Comparison of ENCODE assay signal across 8 cellular contexts in the genomic region with DNA sequence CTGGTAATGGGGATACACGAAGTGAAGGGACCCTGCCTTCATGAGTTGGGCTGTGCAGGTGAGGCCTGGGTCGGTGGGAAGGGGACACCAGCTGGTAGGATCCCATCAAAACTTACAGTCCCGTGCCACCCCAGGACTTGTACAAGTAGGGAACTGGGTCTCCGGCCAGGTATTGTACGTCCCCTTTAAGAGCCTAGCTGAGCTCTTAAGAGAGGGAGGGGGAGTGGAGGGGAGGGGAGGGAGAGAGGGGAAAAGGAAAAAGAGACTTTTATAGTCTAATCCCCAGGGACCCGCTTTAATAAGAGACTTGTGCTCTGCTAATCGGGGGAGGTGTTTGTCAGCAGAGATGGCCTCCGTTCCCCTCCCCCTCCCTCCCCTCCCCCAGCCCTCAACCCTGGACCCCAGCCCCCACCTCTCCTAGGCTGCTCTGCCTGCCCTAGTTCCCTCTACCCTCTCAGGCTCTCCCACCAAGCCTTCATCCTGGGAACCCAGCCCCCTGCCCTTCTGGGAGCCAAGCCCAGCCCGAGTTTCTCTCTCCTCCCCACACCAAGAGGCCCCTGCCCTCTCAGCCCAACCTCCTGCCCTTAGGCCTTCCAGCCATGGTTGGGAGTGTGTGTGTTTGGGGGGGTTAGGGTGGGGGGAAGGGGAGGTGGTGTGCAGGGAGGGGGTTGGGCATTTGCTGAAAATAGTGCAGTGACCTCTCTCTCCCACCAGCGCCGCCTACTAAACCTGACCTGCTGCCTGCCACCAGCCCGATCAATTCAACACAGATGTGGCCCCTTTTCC. TPM values are rescaled to one million over a fixed set of nuclear protein-coding genes. Genes with fewer than 3 reads are reported as not detected.
DNase-seq lines count a peak whose midpoint lies in the region; ATAC-seq, FAIRE-seq and TF ChIP-seq lines count a peak whose summit lies in the region.

No MANE protein-coding gene starts in this region.

- H3K23ac ChIP-seq in mesenchymal stem cell (ENCODE audit: low read length in 2 of 2) = no peak overlapping the region

- peak overlapping the region; percentile 94 for H3K4me3 Mint-ChIP-seq in astrocyte (ENCODE audit: unreplicated experiment)

- H3K27ac Mint-ChIP-seq in astrocyte (ENCODE audit: unreplicated experiment) = peak overlapping the region; percentile 88

- H3K4ac ChIP-seq in mesenchymal stem cell (ENCODE audit: low read depth in 1 of 2, low read length in 2 of 2) = peak overlapping the region in 1 of 2 experiments; percentile 45

- peaks cover 15% of the 10 kb centered on the region for H3K79me1 ChIP-seq in mesenchymal stem cell (replicated peaks; ENCODE audit: low read length, poor library complexity, severe bottlenecking)

- H3K18ac ChIP-seq in mesenchymal stem cell (ENCODE audit: low read depth in 1 of 2, low read length in 2 of 2) = peak overlapping the region; percentile 71 to 73

- H3K4me1 Mint-ChIP-seq in astrocyte (ENCODE audit: low read depth, unreplicated experiment) = peaks cover 19% of the 10 kb centered on the region

- H4K20me1 ChIP-seq in BLaER1 (peaks cover 40% of the 10 kb centered on the region), astrocyte (ENCODE audit: insufficient read depth, low read length) (peaks cover 41% of the 10 kb centered on the region)

- peak overlapping the region; percentile 57 for H2BK120ac ChIP-seq in mesenchymal stem cell (ENCODE audit: low read depth, low read length)

- no peak overlapping the region for H2BK5ac ChIP-seq in mesenchymal stem cell (ENCODE audit: low read depth, low read length, poor library complexity, severe bottlenecking)

- H3K36me3 ChIP-seq in BLaER1 (peaks cover 41% of the 10 kb centered on the region), astrocyte (ENCODE audit: insufficient read depth, low read length) (no peaks in the 10 kb centered on the region), mesenchymal stem cell (ENCODE audit: control insufficient read depth in 1 of 2, insufficient read depth in 2 of 2, low read depth in 1 of 2, low read length in 2 of 2) (peaks cover 18 to 19% of the 10 kb centered on the region in 2 experiments)

- H3K36me3 Mint-ChIP-seq in astrocyte (ENCODE audit: low read depth, unreplicated experiment) = peaks cover 7% of the 10 kb centered on the region

- ATAC-seq in HG03025 (IDR thresholded peaks at IDR 0.05; ENCODE audit: low FRiP score, unreplicated experiment) = no peak
- no peak for ATAC-seq in HG03159 (IDR thresholded peaks at IDR 0.05; ENCODE audit: unreplicated experiment)

- peak overlapping the region; percentile 75 for H4K91ac ChIP-seq in mesenchymal stem cell (ENCODE audit: low read length)

- no peaks in the 10 kb centered on the region for H3K9me3 ChIP-seq in BLaER1
- H3K9me3 ChIP-seq in astrocyte (ENCODE audit: insufficient read depth, low read depth, low read length) = no peaks in the 10 kb centered on the region
- H3K9me3 ChIP-seq in mesenchymal stem cell (ENCODE audit: control insufficient read depth, low read length) = no peaks in the 10 kb centered on the region

- TF ChIP-seq CTCF in astrocyte (IDR thresholded peaks at IDR 0.05; ENCODE audit: insufficient read depth, low read depth, low read length) = no peak

- peak overlapping the region; percentile 82 for H4K8ac ChIP-seq in mesenchymal stem cell (ENCODE audit: low read length)

- peak overlapping the region; percentile 20 to 33 for H2BK12ac ChIP-seq in mesenchymal stem cell (ENCODE audit: low read length in 2 of 2)

- H3K4me2 ChIP-seq in BLaER1 = peak overlapping the region; percentile 98
- H3K4me2 ChIP-seq in astrocyte (ENCODE audit: low read length) = peak overlapping the region; percentile 100
- peak overlapping the region; percentile 85 for H3K4me2 ChIP-seq in mesenchymal stem cell (ENCODE audit: low read length, poor library complexity, severe bottlenecking)

- peak overlapping the region; percentile 49 for H2BK15ac ChIP-seq in mesenchymal stem cell (ENCODE audit: low read depth, poor library complexity, severe bottlenecking)

- FAIRE-seq in astrocyte (lab: Jason Lieb, UNC) (no peak), H54 (lab: Jason Lieb, UNC) (no peak)

- H3K9me3 Mint-ChIP-seq in astrocyte (ENCODE audit: unreplicated experiment) = no peaks in the 10 kb centered on the region

- WGBS in mesenchymal stem cell = 3% methylated on average over 10 of the region's 12 CpGs

- H3K9ac ChIP-seq in BLaER1 (peak overlapping the region; percentile 93), astrocyte (ENCODE audit: low read length) (peak overlapping the region; percentile 51), mesenchymal stem cell (ENCODE audit: low read length) (peak overlapping the region; percentile 82)

- peak overlapping the region in 1 of 2 experiments; percentile 61 for H3K14ac ChIP-seq in mesenchymal stem cell (ENCODE audit: low read length in 2 of 2)

- H3K27ac ChIP-seq in BLaER1 (peak overlapping the region; percentile 83), astrocyte (ENCODE audit: low read depth, low read length) (no peak overlapping the region), mesenchymal stem cell (ENCODE audit: low read length, poor library complexity, severe bottlenecking) (no peak overlapping the region)

- H3K27me3 Mint-ChIP-seq in astrocyte (ENCODE audit: low read depth, unreplicated experiment) = no peaks in the 10 kb centered on the region

- H3K4me1 ChIP-seq in BLaER1 (peaks cover 35% of the 10 kb centered on the region), astrocyte (ENCODE audit: insufficient read depth, low read length) (peaks cover 14% of the 10 kb centered on the region), mesenchymal stem cell (ENCODE audit: control insufficient read depth, insufficient read depth, low read depth, low read length) (peaks cover 22% of the 10 kb centered on the region)

- H3K4me3 ChIP-seq in BLaER1 (peak overlapping the region; percentile 92), astrocyte (ENCODE audit: insufficient read depth, low read depth, low read length) (peak overlapping the region; percentile 3), mesenchymal stem cell (ENCODE audit: insufficient read depth in 1 of 2, low read depth in 1 of 2, low read length in 2 of 2) (peak overlapping the region in 1 of 2 experiments; percentile 91)

- peaks cover 10% of the 10 kb centered on the region for H3K79me2 ChIP-seq in astrocyte (ENCODE audit: insufficient read depth, low read length)

- DNase-seq in NAMALWA (ENCODE audit: low spot score) = peak; percentile 62
- no peak for DNase-seq in astrocyte (ENCODE audit: low read depth)
- peak; percentile 31 for DNase-seq in mesenchymal stem cell
- no peak for DNase-seq in H54 (ENCODE audit: insufficient read length, low spot score)
- no peak for DNase-seq in germinal center (ENCODE audit: low spot score)

- H3K27me3 ChIP-seq in BLaER1 (no peaks in the 10 kb centered on the region), astrocyte (ENCODE audit: insufficient read depth, low read length) (no peaks in the 10 kb centered on the region), mesenchymal stem cell (ENCODE audit: control insufficient read depth in 1 of 2, insufficient read depth in 1 of 2, low read length in 2 of 2) (no peaks in the 10 kb centered on the region)

- no peak for TF ChIP-seq POLR2A in H54 (IDR thresholded peaks at IDR 0.05; ENCODE audit: low read depth, low read length)

- no peak overlapping the region for H2AFZ ChIP-seq in astrocyte (ENCODE audit: low read depth, low read length)
- no peak overlapping the region for H2AFZ ChIP-seq in mesenchymal stem cell (ENCODE audit: low read depth, low read length)

- H2AK5ac ChIP-seq in mesenchymal stem cell (ENCODE audit: low read length, severe bottlenecking) = no peak overlapping the region

RNA-seq across cellular contexts. Expression of a gene that starts 2.6 kb away (rescaled TPM):
- 25.3 and 28.9 TPM in 2 replicates for total RNA-seq in astrocyte
- 23.3 TPM for polyA plus RNA-seq in mesenchymal stem cell (2013, experiment 1 of 2)
- 21.7 TPM for polyA plus RNA-seq in mesenchymal stem cell (2013, experiment 2 of 2)

RNA-seq across cellular contexts. Expression of a gene that starts 16.7 kb away (rescaled TPM):
- 965 and 1,014 TPM in 2 replicates for total RNA-seq in astrocyte
- 3,698 TPM for polyA plus RNA-seq in mesenchymal stem cell (2013, experiment 1 of 2)
- 3,754 TPM for polyA plus RNA-seq in mesenchymal stem cell (2013, experiment 2 of 2)

RNA-seq across cellular contexts. Expression of a gene that starts 25.4 kb away (rescaled TPM):
- 1.4 and 2.1 TPM in 2 replicates for total RNA-seq in astrocyte
- 1.1 TPM for polyA plus RNA-seq in mesenchymal stem cell (2013, experiment 1 of 2)
- 1.1 TPM for polyA plus RNA-seq in mesenchymal stem cell (2013, experiment 2 of 2)

RNA-seq across cellular contexts. Expression of a gene that starts 29.7 kb away (rescaled TPM):
- 49.2 and 51.0 TPM in 2 replicates for total RNA-seq in astrocyte
- 95.3 TPM for polyA plus RNA-seq in mesenchymal stem cell (2013, experiment 1 of 2)
- polyA plus RNA-seq in mesenchymal stem cell (2013, experiment 2 of 2) = 97.2 TPM

RNA-seq across cellular contexts. Expression of a gene that starts 37.9 kb away (rescaled TPM):
- total RNA-seq in astrocyte = 20.4 and 26.5 TPM in 2 replicates
- polyA plus RNA-seq in mesenchymal stem cell (2013, experiment 1 of 2) = 0.30 TPM
- 0.23 TPM for polyA plus RNA-seq in mesenchymal stem cell (2013, experiment 2 of 2)

Comparison
In these comparisons a context has a peak if more than half of its experiments do, and no peak if none do; other contexts are left out.
1. DNase-seq: peak in NAMALWA (single experiment) and mesenchymal stem cell (single experiment); none in astrocyte (single experiment), H54 (single experiment) and germinal center (single experiment).
2. Peak in every context shown above with its lines, with median percentiles within 50 percentile points of each other: H3K4me2 ChIP-seq and H3K9ac ChIP-seq.